8 cellular contexts compared by ENCODE assay signal in genomic region chr3:184335661-184336483, GRCh38. TPM values are rescaled to one million over a fixed set of nuclear protein-coding genes. Genes with fewer than 3 reads are reported as not detected.
DNase-seq lines count a peak whose midpoint lies in the region; ATAC-seq and TF ChIP-seq lines count a peak whose summit lies in the region.

No MANE protein-coding gene starts in this region.

- H3K27ac ChIP-seq in HUES48 (ENCODE audit: low read depth, low read length): peak overlapping the region; percentile 97
- peak overlapping the region; percentile 96 for H3K27ac ChIP-seq in naive thymus-derived CD4-positive, alpha-beta T cell (ENCODE audit: low read depth, low read length)

- peak overlapping the region; percentile 93 to 97 (median 97) for H3K27ac Mint-ChIP-seq in CD14-positive monocyte
- H3K27ac Mint-ChIP-seq in activated T-helper 1 cell treated with anti-CD3 and anti-CD28 coated beads, Interleukin-12 subunit alpha, Interleukin-12 subunit beta, Interleukin-2, Interleukin-4 antibody, amounts not matched to agents 30 ng/mL and 10 ng/mL and 1 ng/mL, durations not matched to agents 14 hours and 24 hours and 36 hours: peak overlapping the region; percentile 92
- H3K27ac Mint-ChIP-seq in naive thymus-derived CD4-positive, alpha-beta T cell: peak overlapping the region; percentile 76 to 99 (median 96)
- peak overlapping the region; percentile 36 for H3K27ac Mint-ChIP-seq in stimulated activated memory B cell treated with anti-CD40 and anti-IgM and Interleukin-4, amounts not matched to agents 10 μg/mL and 1 μg/mL and 100 μg/mL, for 72 hours

- H3K9ac ChIP-seq in HUES48 (ENCODE audit: low read depth, low read length): peak overlapping the region; percentile 83

- H3K4me1 Mint-ChIP-seq in CD14-positive monocyte: peaks cover 44% of the 10 kb centered on the region
- H3K4me1 Mint-ChIP-seq in activated T-helper 1 cell treated with anti-CD3 and anti-CD28 coated beads, Interleukin-12 subunit alpha, Interleukin-12 subunit beta, Interleukin-2, Interleukin-4 antibody, amounts not matched to agents 30 ng/mL and 10 ng/mL and 1 ng/mL, durations not matched to agents 14 hours and 24 hours and 36 hours (ENCODE audit: low read depth): peaks cover 57% of the 10 kb centered on the region
- peaks cover 18 to 54% (median 22%) of the 10 kb centered on the region in 7 donors for H3K4me1 Mint-ChIP-seq in naive thymus-derived CD4-positive, alpha-beta T cell
- peaks cover 54% of the 10 kb centered on the region for H3K4me1 Mint-ChIP-seq in stimulated activated memory B cell treated with anti-CD40 and anti-IgM and Interleukin-4, amounts not matched to agents 10 μg/mL and 1 μg/mL and 100 μg/mL, for 72 hours

- intact Hi-C loops in CD14-positive monocyte (cut with micrococcal nuclease): no loop called here
- intact Hi-C loops in activated T-helper 1 cell treated with anti-CD3 and anti-CD28 coated beads, Interleukin-12 subunit alpha, Interleukin-12 subunit beta, Interleukin-2, Interleukin-4 antibody, amounts not matched to agents 30 ng/mL and 10 ng/mL and 1 ng/mL, durations not matched to agents 14 hours and 24 hours and 36 hours (cut with micrococcal nuclease): loop anchor here (1.0 kb wide), 2 partner anchors 22 to 27 kb away; partner anchors contain the start of gene EIF4G1
- intact Hi-C loops in naive thymus-derived CD4-positive, alpha-beta T cell (cut with micrococcal nuclease): loop anchor here (1.0 kb wide), 4 partner anchors 22 to 87 kb away; partner anchors contain the start of genes EIF4G1 (in 2 of the 2), PSMD2 (in 2 of the 2) and EEF1AKMT4 (in 1 of the 2)

- CTCF ChIA-PET in naive thymus-derived CD4-positive, alpha-beta T cell (lab: Charles Lee): no interaction called here

- peaks cover 43% of the 10 kb centered on the region for H3K36me3 ChIP-seq in HUES48 (ENCODE audit: control insufficient read depth, insufficient read depth, low read length)
- peaks cover 9 to 41% (median 13%) of the 10 kb centered on the region in 3 experiments for H3K36me3 ChIP-seq in naive thymus-derived CD4-positive, alpha-beta T cell (ENCODE audit: control insufficient read depth in 2 of 3, insufficient read depth in 3 of 3, low read length in 3 of 3)

- H3K4me3 ChIP-seq in HUES48 (ENCODE audit: low read depth, low read length): peak overlapping the region; percentile 91
- peak overlapping the region; percentile 66 for H3K4me3 ChIP-seq in naive thymus-derived CD4-positive, alpha-beta T cell (ENCODE audit: low read length)

- H3K27me3 ChIP-seq in HUES48 (ENCODE audit: control insufficient read depth, insufficient read depth, low read length): no peaks in the 10 kb centered on the region
- no peaks in the 10 kb centered on the region for H3K27me3 ChIP-seq in naive thymus-derived CD4-positive, alpha-beta T cell (ENCODE audit: control insufficient read depth in 2 of 2, insufficient read depth in 2 of 2, low read length in 2 of 2)

- no peak for TF ChIP-seq CTCF in CD14-positive monocyte (IDR thresholded peaks at IDR 0.05)

- H3K9me3 Mint-ChIP-seq in CD14-positive monocyte: no peaks in the 10 kb centered on the region
- H3K9me3 Mint-ChIP-seq in activated T-helper 1 cell treated with anti-CD3 and anti-CD28 coated beads, Interleukin-12 subunit alpha, Interleukin-12 subunit beta, Interleukin-2, Interleukin-4 antibody, amounts not matched to agents 30 ng/mL and 10 ng/mL and 1 ng/mL, durations not matched to agents 14 hours and 24 hours and 36 hours: no peaks in the 10 kb centered on the region
- peaks cover 0 to 3% (median 0%) of the 10 kb centered on the region in 11 donors for H3K9me3 Mint-ChIP-seq in naive thymus-derived CD4-positive, alpha-beta T cell
- no peaks in the 10 kb centered on the region for H3K9me3 Mint-ChIP-seq in stimulated activated memory B cell treated with anti-CD40 and anti-IgM and Interleukin-4, amounts not matched to agents 10 μg/mL and 1 μg/mL and 100 μg/mL, for 72 hours

- DNase-seq in CD14-positive monocyte (ENCODE audit: low spot score) (peak; percentile 82), fibroblast of gingiva (ENCODE audit: low read depth) (peak; percentile 79)
- peak; percentile 84 for DNase-seq in activated T-helper 1 cell treated with anti-CD3 and anti-CD28 coated beads, Interleukin-12 subunit alpha, Interleukin-12 subunit beta, Interleukin-2, Interleukin-4 antibody, amounts not matched to agents 30 ng/mL and 10 ng/mL and 1 ng/mL, durations not matched to agents 14 hours and 24 hours and 36 hours (ENCODE audit: low spot score)
- peak; percentile 78 to 96 (median 87) for DNase-seq in naive thymus-derived CD4-positive, alpha-beta T cell

- H3K9me3 ChIP-seq in HUES48 (ENCODE audit: control insufficient read depth, insufficient read depth, low read length): no peaks in the 10 kb centered on the region
- H3K9me3 ChIP-seq in naive thymus-derived CD4-positive, alpha-beta T cell (ENCODE audit: control insufficient read depth in 2 of 3, low read length in 3 of 3): no peaks in the 10 kb centered on the region

- H3K36me3 Mint-ChIP-seq in CD14-positive monocyte: peaks cover 60 to 66% of the 10 kb centered on the region in 2 donors
- peaks cover 48% of the 10 kb centered on the region for H3K36me3 Mint-ChIP-seq in activated T-helper 1 cell treated with anti-CD3 and anti-CD28 coated beads, Interleukin-12 subunit alpha, Interleukin-12 subunit beta, Interleukin-2, Interleukin-4 antibody, amounts not matched to agents 30 ng/mL and 10 ng/mL and 1 ng/mL, durations not matched to agents 14 hours and 24 hours and 36 hours (ENCODE audit: low read depth)
- peaks cover 0 to 19% (median 5%) of the 10 kb centered on the region in 5 donors for H3K36me3 Mint-ChIP-seq in naive thymus-derived CD4-positive, alpha-beta T cell
- peaks cover 42% of the 10 kb centered on the region for H3K36me3 Mint-ChIP-seq in stimulated activated memory B cell treated with anti-CD40 and anti-IgM and Interleukin-4, amounts not matched to agents 10 μg/mL and 1 μg/mL and 100 μg/mL, for 72 hours

- peaks cover 25% of the 10 kb centered on the region for H3K4me1 ChIP-seq in HUES48 (ENCODE audit: control insufficient read depth, insufficient read depth, low read length)
- H3K4me1 ChIP-seq in naive thymus-derived CD4-positive, alpha-beta T cell (ENCODE audit: control insufficient read depth in 2 of 2, insufficient read depth in 2 of 2, low read length in 2 of 2): peaks cover 8 to 10% of the 10 kb centered on the region in 2 donors

- ATAC-seq in GM19452 (IDR thresholded peaks at IDR 0.05; ENCODE audit: unreplicated experiment): peak; percentile 80
- ATAC-seq in naive thymus-derived CD4-positive, alpha-beta T cell: peak; percentile 86
- peak; percentile 86 for ATAC-seq in stimulated activated memory B cell treated with anti-CD40 and anti-IgM and Interleukin-4, amounts not matched to agents 10 μg/mL and 1 μg/mL and 100 μg/mL, for 72 hours

- POLR2A ChIA-PET in naive thymus-derived CD4-positive, alpha-beta T cell (lab: Charles Lee): interaction anchor here (1.0 kb wide), 1 partner anchor 25 kb away, joined by 3 read pairs; no protein-coding TSS in a partner anchor

- peaks cover 0 to 16% (median 10%) of the 10 kb centered on the region in 3 donors for H3K27me3 Mint-ChIP-seq in CD14-positive monocyte (ENCODE audit: low read depth in 3 of 3)
- H3K27me3 Mint-ChIP-seq in activated T-helper 1 cell treated with anti-CD3 and anti-CD28 coated beads, Interleukin-12 subunit alpha, Interleukin-12 subunit beta, Interleukin-2, Interleukin-4 antibody, amounts not matched to agents 30 ng/mL and 10 ng/mL and 1 ng/mL, durations not matched to agents 14 hours and 24 hours and 36 hours (ENCODE audit: insufficient read depth): peaks cover 2% of the 10 kb centered on the region
- H3K27me3 Mint-ChIP-seq in naive thymus-derived CD4-positive, alpha-beta T cell: no peaks in the 10 kb centered on the region
- peaks cover 14% of the 10 kb centered on the region for H3K27me3 Mint-ChIP-seq in stimulated activated memory B cell treated with anti-CD40 and anti-IgM and Interleukin-4, amounts not matched to agents 10 μg/mL and 1 μg/mL and 100 μg/mL, for 72 hours

- peak overlapping the region; percentile 90 to 97 for H3K4me3 Mint-ChIP-seq in CD14-positive monocyte
- peak overlapping the region; percentile 87 for H3K4me3 Mint-ChIP-seq in activated T-helper 1 cell treated with anti-CD3 and anti-CD28 coated beads, Interleukin-12 subunit alpha, Interleukin-12 subunit beta, Interleukin-2, Interleukin-4 antibody, amounts not matched to agents 30 ng/mL and 10 ng/mL and 1 ng/mL, durations not matched to agents 14 hours and 24 hours and 36 hours
- peak overlapping the region; percentile 88 to 96 (median 92) for H3K4me3 Mint-ChIP-seq in naive thymus-derived CD4-positive, alpha-beta T cell
- peak overlapping the region; percentile 89 for H3K4me3 Mint-ChIP-seq in stimulated activated memory B cell treated with anti-CD40 and anti-IgM and Interleukin-4, amounts not matched to agents 10 μg/mL and 1 μg/mL and 100 μg/mL, for 72 hours

RNA-seq across cellular contexts. Expression of gene FAM131A, which starts 1.5 kb away (rescaled TPM):
- polyA plus RNA-seq in CD14-positive monocyte: 1 to 10 TPM; 5.8 to 7.7 TPM
- 15.7 TPM for polyA plus RNA-seq in PFSK-1 (2012; ENCODE audit: insufficient read length, low read depth)
- total RNA-seq in activated T-helper 1 cell treated with anti-CD3 and anti-CD28 coated beads, Interleukin-12 subunit alpha, Interleukin-12 subunit beta, Interleukin-2, Interleukin-4 antibody, amounts not matched to agents 30 ng/mL and 10 ng/mL and 1 ng/mL, durations not matched to agents 14 hours and 24 hours and 36 hours: 7.5 and 9.2 TPM in 2 replicates
- 10 to 100 TPM in 3 of 5 experiments, 1 to 10 TPM in 2; 5.7 to 13.4 (median 10.3) TPM for total RNA-seq in naive thymus-derived CD4-positive, alpha-beta T cell
- 1 to 10 TPM; 2.2 to 2.5 TPM for polyA plus RNA-seq in naive thymus-derived CD4-positive, alpha-beta T cell

RNA-seq across cellular contexts. Expression of gene EIF4G1, which starts 21.5 kb away (rescaled TPM):
- 10 to 100 TPM; 13.9 to 24.2 TPM for polyA plus RNA-seq in CD14-positive monocyte
- polyA plus RNA-seq in PFSK-1 (2012; ENCODE audit: insufficient read length, low read depth): 341 TPM
- 657 and 706 TPM in 2 replicates for total RNA-seq in activated T-helper 1 cell treated with anti-CD3 and anti-CD28 coated beads, Interleukin-12 subunit alpha, Interleukin-12 subunit beta, Interleukin-2, Interleukin-4 antibody, amounts not matched to agents 30 ng/mL and 10 ng/mL and 1 ng/mL, durations not matched to agents 14 hours and 24 hours and 36 hours
- total RNA-seq in naive thymus-derived CD4-positive, alpha-beta T cell: 100 to 1,000 TPM; 200 to 341 (median 256) TPM
- polyA plus RNA-seq in naive thymus-derived CD4-positive, alpha-beta T cell: 10 to 100 TPM; 19.1 to 59.1 TPM

RNA-seq across cellular contexts. Expression of gene CLCN2, which starts 25.5 kb away (rescaled TPM):
- under 1 TPM in 1 of 2 donors, not detected in 1; 0.16 TPM for polyA plus RNA-seq in CD14-positive monocyte
- 8.5 TPM for polyA plus RNA-seq in PFSK-1 (2012; ENCODE audit: insufficient read length, low read depth)
- total RNA-seq in activated T-helper 1 cell treated with anti-CD3 and anti-CD28 coated beads, Interleukin-12 subunit alpha, Interleukin-12 subunit beta, Interleukin-2, Interleukin-4 antibody, amounts not matched to agents 30 ng/mL and 10 ng/mL and 1 ng/mL, durations not matched to agents 14 hours and 24 hours and 36 hours: 5.2 and 6.6 TPM in 2 replicates
- total RNA-seq in naive thymus-derived CD4-positive, alpha-beta T cell: 1 to 10 TPM; 3.5 to 6.0 (median 5.0) TPM
- 1 to 10 TPM in 1 of 2 donors, under 1 TPM in 1; 0.91 to 1.1 TPM for polyA plus RNA-seq in naive thymus-derived CD4-positive, alpha-beta T cell

RNA-seq across cellular contexts. Expression of gene POLR2H, which starts 25.6 kb away (rescaled TPM):
- 10 to 100 TPM; 21.7 to 24.6 TPM for polyA plus RNA-seq in CD14-positive monocyte
- 49.7 TPM for polyA plus RNA-seq in PFSK-1 (2012; ENCODE audit: insufficient read length, low read depth)
- total RNA-seq in activated T-helper 1 cell treated with anti-CD3 and anti-CD28 coated beads, Interleukin-12 subunit alpha, Interleukin-12 subunit beta, Interleukin-2, Interleukin-4 antibody, amounts not matched to agents 30 ng/mL and 10 ng/mL and 1 ng/mL, durations not matched to agents 14 hours and 24 hours and 36 hours: 145 and 151 TPM in 2 replicates
- total RNA-seq in naive thymus-derived CD4-positive, alpha-beta T cell: 100 to 1,000 TPM in 1 of 5 experiments, 10 to 100 TPM in 4; 34.9 to 112 (median 56.6) TPM
- polyA plus RNA-seq in naive thymus-derived CD4-positive, alpha-beta T cell: 10 to 100 TPM; 69.2 to 74.9 TPM

RNA-seq across cellular contexts. Expression of gene PSMD2, which starts 36.8 kb away (rescaled TPM):
- polyA plus RNA-seq in CD14-positive monocyte: 100 to 1,000 TPM; 167 to 186 TPM
- 178 TPM for polyA plus RNA-seq in PFSK-1 (2012; ENCODE audit: insufficient read length, low read depth)
- 251 and 255 TPM in 2 replicates for total RNA-seq in activated T-helper 1 cell treated with anti-CD3 and anti-CD28 coated beads, Interleukin-12 subunit alpha, Interleukin-12 subunit beta, Interleukin-2, Interleukin-4 antibody, amounts not matched to agents 30 ng/mL and 10 ng/mL and 1 ng/mL, durations not matched to agents 14 hours and 24 hours and 36 hours
- total RNA-seq in naive thymus-derived CD4-positive, alpha-beta T cell: 100 to 1,000 TPM; 139 to 204 (median 149) TPM
- polyA plus RNA-seq in naive thymus-derived CD4-positive, alpha-beta T cell: 100 to 1,000 TPM; 181 to 200 TPM

Comparison
In these comparisons a context has a peak if more than half of its experiments do, and no peak if none do; other contexts are left out.
1. Peak in every context shown above with its lines: DNase-seq, ATAC-seq, H3K4me3 ChIP-seq and H3K27ac ChIP-seq.
2. H3K27ac Mint-ChIP-seq: peak in every context shown above with its lines; median percentile 97 in CD14-positive monocyte; 96 in naive thymus-derived CD4-positive, alpha-beta T cell; 92 in activated T-helper 1 cell treated with anti-CD3 and anti-CD28 coated beads, Interleukin-12 subunit alpha, Interleukin-12 subunit beta, Interleukin-2, Interleukin-4 antibody, amounts not matched to agents 30 ng/mL and 10 ng/mL and 1 ng/mL, durations not matched to agents 14 hours and 24 hours and 36 hours; 36 in stimulated activated memory B cell treated with anti-CD40 and anti-IgM and Interleukin-4, amounts not matched to agents 10 μg/mL and 1 μg/mL and 100 μg/mL, for 72 hours.
3. intact Hi-C loops: an anchor here in activated T-helper 1 cell treated with anti-CD3 and anti-CD28 coated beads, Interleukin-12 subunit alpha, Interleukin-12 subunit beta, Interleukin-2, Interleukin-4 antibody, amounts not matched to agents 30 ng/mL and 10 ng/mL and 1 ng/mL, durations not matched to agents 14 hours and 24 hours and 36 hours (1.0 kb wide) and naive thymus-derived CD4-positive, alpha-beta T cell (1.0 kb wide); none called in CD14-positive monocyte.